17 cellular contexts compared by ENCODE assay signal in genomic region chr7:121085922-121086321, GRCh38.
A peak's percentile ranks its signal among the peaks of the same experiment; 100 is the strongest.
DNase-seq lines count a peak whose midpoint lies in the region; ATAC-seq, FAIRE-seq and TF ChIP-seq lines count a peak whose summit lies in the region.
"Had no signal": no experiment of that assay in that cellular context is flagged by ENCODE, and none has a peak within 500 bp of the region (broad histone marks: within the 10 kb centered on the region; RNA-seq: fewer than 3 reads in every experiment).

No MANE protein-coding gene starts in this region.

- no peaks in the 10 kb centered on the region for H3K9me3 Mint-ChIP-seq in stimulated activated naive B cell treated with anti-CD40 and anti-IgM and Interleukin-4, amounts not matched to agents 10 μg/mL and 1 μg/mL and 100 μg/mL, for 72 hours
- H3K9me3 Mint-ChIP-seq: CD4-positive, alpha-beta T cell; stimulated activated naive CD8-positive, alpha-beta T cell treated with anti-CD3 and anti-CD28 coated beads, Interleukin-15, Interleukin-2, amounts not matched to agents 100 ng/mL and 50 ng/mL, for 24 hours had no signal

- H3K27me3 ChIP-seq in body of pancreas (no peaks in the 10 kb centered on the region), right cardiac atrium (ENCODE audit: control insufficient read depth, insufficient read depth) (no peaks in the 10 kb centered on the region)

- TF ChIP-seq CTCF in body of pancreas (IDR thresholded peaks at IDR 0.05), result no peak

- H3K27ac ChIP-seq in body of pancreas (no peak overlapping the region), right cardiac atrium (ENCODE audit: low read length) (no peak overlapping the region)

- no peaks in the 10 kb centered on the region for H3K36me3 ChIP-seq in body of pancreas (replicated peaks in 1 of 2; ENCODE audit: insufficient read depth in 1 of 2, low read depth in 2 of 2)

- H3K4me1 ChIP-seq in body of pancreas, result no peaks in the 10 kb centered on the region
- H3K4me1 ChIP-seq in right cardiac atrium (ENCODE audit: control insufficient read depth, insufficient read depth, low read length), result peaks cover 3% of the 10 kb centered on the region

- 37 to 45% methylated on average over 3 of the region's 3 CpGs for WGBS in body of pancreas, 2 donors
- WGBS in right cardiac atrium, result 44% methylated on average over 3 of the region's 3 CpGs

- FAIRE-seq in H54 (lab: Jason Lieb, UNC), result peak; percentile 38
- FAIRE-seq: bronchial epithelial cell, G401.6, GM18507 had no signal

- CTCF ChIA-PET in HEK293T (lab: Yijun Ruan, JAX), result interaction anchor here (1.7 kb wide), 1 partner anchor 98 kb away, joined by 4 read pairs; no protein-coding TSS in a partner anchor

- H3K9me3 ChIP-seq in body of pancreas (no peaks in the 10 kb centered on the region), right cardiac atrium (ENCODE audit: control insufficient read depth, low read length) (no peaks in the 10 kb centered on the region)

- no peak overlapping the region for H3K4me3 ChIP-seq in body of pancreas
- H3K4me3 ChIP-seq in right cardiac atrium (ENCODE audit: low read length), result no peak overlapping the region

- H3K27ac Mint-ChIP-seq in stimulated activated naive B cell treated with anti-CD40 and anti-IgM and Interleukin-4, amounts not matched to agents 10 μg/mL and 1 μg/mL and 100 μg/mL, for 72 hours, result peak overlapping the region; percentile 82
- H3K27ac Mint-ChIP-seq: CD4-positive, alpha-beta T cell; stimulated activated naive CD8-positive, alpha-beta T cell treated with anti-CD3 and anti-CD28 coated beads, Interleukin-15, Interleukin-2, amounts not matched to agents 100 ng/mL and 50 ng/mL, for 24 hours had no signal

- intact Hi-C loops in body of pancreas (cut with DNase I) (no loop called here), right cardiac atrium (cut with DNase I) (no loop called here)

- ATAC-seq in body of pancreas (peak; percentile 35), right cardiac atrium (peak; percentile 34 to 37)
- peak; percentile 84 to 87 for ATAC-seq in stimulated activated naive B cell treated with anti-CD40 and anti-IgM and Interleukin-4, amounts not matched to agents 10 μg/mL and 1 μg/mL and 100 μg/mL, for 72 hours (replicated peaks)

- no peaks in the 10 kb centered on the region for H3K36me3 Mint-ChIP-seq in stimulated activated naive B cell treated with anti-CD40 and anti-IgM and Interleukin-4, amounts not matched to agents 10 μg/mL and 1 μg/mL and 100 μg/mL, for 72 hours

- H3K4me3 Mint-ChIP-seq in stimulated activated naive B cell treated with anti-CD40 and anti-IgM and Interleukin-4, amounts not matched to agents 10 μg/mL and 1 μg/mL and 100 μg/mL, for 72 hours, result peak overlapping the region; percentile 44 to 47
- H3K4me3 Mint-ChIP-seq: CD4-positive, alpha-beta T cell; stimulated activated naive CD8-positive, alpha-beta T cell treated with anti-CD3 and anti-CD28 coated beads, Interleukin-15, Interleukin-2, amounts not matched to agents 100 ng/mL and 50 ng/mL, for 24 hours had no signal

- POLR2A ChIA-PET in HEK293T (lab: Yijun Ruan, JAX), result no interaction called here

- H3K27me3 Mint-ChIP-seq in stimulated activated naive B cell treated with anti-CD40 and anti-IgM and Interleukin-4, amounts not matched to agents 10 μg/mL and 1 μg/mL and 100 μg/mL, for 72 hours, result no peaks in the 10 kb centered on the region
- H3K27me3 Mint-ChIP-seq: stimulated activated naive CD8-positive, alpha-beta T cell treated with anti-CD3 and anti-CD28 coated beads, Interleukin-15, Interleukin-2, amounts not matched to agents 100 ng/mL and 50 ng/mL, for 24 hours had no signal

- H3K4me1 Mint-ChIP-seq in stimulated activated naive B cell treated with anti-CD40 and anti-IgM and Interleukin-4, amounts not matched to agents 10 μg/mL and 1 μg/mL and 100 μg/mL, for 72 hours, result peaks cover 32 to 62% of the 10 kb centered on the region in 2 donors

- TF ChIP-seq POLR2A in H54 (IDR thresholded peaks at IDR 0.05; ENCODE audit: low read depth, low read length) (no peak), body of pancreas (IDR thresholded peaks at IDR 0.05) (no peak)

- DNase-seq in H54 (ENCODE audit: insufficient read length, low spot score) (no peak), body of pancreas (no peak), right cardiac atrium (no peak), NCI-H345 (lab: John Stamatoyannopoulos, UW) (no peak), HEK293T (ENCODE audit: extremely low spot score) (no peak), NCI-H524 (lab: John Stamatoyannopoulos, UW) (no peak), SK-N-DZ (ENCODE audit: low spot score) (no peak)
- no peak for DNase-seq in stimulated activated naive B cell treated with anti-CD40 and anti-IgM and Interleukin-4, amounts not matched to agents 10 μg/mL and 1 μg/mL and 100 μg/mL, for 72 hours
- DNase-seq: activated CD4-positive, alpha-beta T cell treated with anti-CD3 and anti-CD28 coated beads, Interleukin-2, amount 50 U/mL, for 48 hours; activated effector memory CD4-positive, alpha-beta T cell treated with Interleukin-2 at 50 U/mL for 16 hours; CD4-positive, alpha-beta T cell; mesendoderm; NCI-H1048 had no signal

TF ChIP-seq in HEK293T, 16 proteins besides CTCF, POLR2A, EP300 and RAD21:
- TF ChIP-seq CTBP1 (IDR thresholded peaks at IDR 0.05; ENCODE audit: borderline replicate concordance) (no peak), SUZ12 (IDR thresholded peaks at IDR 0.05) (no peak), FOXK2 (IDR thresholded peaks at IDR 0.05) (no peak), BHLHE40 (IDR thresholded peaks at IDR 0.05; ENCODE audit: borderline replicate concordance) (no peak), ZNF384 (IDR thresholded peaks at IDR 0.05) (no peak), ARNT (IDR thresholded peaks at IDR 0.05) (no peak), NFRKB (IDR thresholded peaks at IDR 0.05) (no peak), ELF4 (IDR thresholded peaks at IDR 0.05) (no peak), PKNOX1 (IDR thresholded peaks at IDR 0.05) (no peak), TARDBP (IDR thresholded peaks at IDR 0.05) (no peak), LEF1 (IDR thresholded peaks at IDR 0.05; ENCODE audit: borderline replicate concordance) (no peak), HDGF (IDR thresholded peaks at IDR 0.05; ENCODE audit: borderline replicate concordance) (no peak), FOXM1 (IDR thresholded peaks at IDR 0.05; ENCODE audit: borderline replicate concordance) (no peak), L3MBTL2 (conservative IDR thresholded peaks at IDR 0.05) (no peak), SP1 (IDR thresholded peaks at IDR 0.05) (no peak), FOXA1 (IDR thresholded peaks at IDR 0.05) (no peak)

Comparison
In these comparisons a context has a peak if more than half of its experiments do, and no peak if none do; other contexts are left out.
1. ATAC-seq: peak in every context shown above with its lines; median percentile 86 in stimulated activated naive B cell treated with anti-CD40 and anti-IgM and Interleukin-4, amounts not matched to agents 10 μg/mL and 1 μg/mL and 100 μg/mL, for 72 hours; 36 in right cardiac atrium; 35 in body of pancreas.